ENCODE assay signal across 1 cellular context in the genomic region with DNA sequence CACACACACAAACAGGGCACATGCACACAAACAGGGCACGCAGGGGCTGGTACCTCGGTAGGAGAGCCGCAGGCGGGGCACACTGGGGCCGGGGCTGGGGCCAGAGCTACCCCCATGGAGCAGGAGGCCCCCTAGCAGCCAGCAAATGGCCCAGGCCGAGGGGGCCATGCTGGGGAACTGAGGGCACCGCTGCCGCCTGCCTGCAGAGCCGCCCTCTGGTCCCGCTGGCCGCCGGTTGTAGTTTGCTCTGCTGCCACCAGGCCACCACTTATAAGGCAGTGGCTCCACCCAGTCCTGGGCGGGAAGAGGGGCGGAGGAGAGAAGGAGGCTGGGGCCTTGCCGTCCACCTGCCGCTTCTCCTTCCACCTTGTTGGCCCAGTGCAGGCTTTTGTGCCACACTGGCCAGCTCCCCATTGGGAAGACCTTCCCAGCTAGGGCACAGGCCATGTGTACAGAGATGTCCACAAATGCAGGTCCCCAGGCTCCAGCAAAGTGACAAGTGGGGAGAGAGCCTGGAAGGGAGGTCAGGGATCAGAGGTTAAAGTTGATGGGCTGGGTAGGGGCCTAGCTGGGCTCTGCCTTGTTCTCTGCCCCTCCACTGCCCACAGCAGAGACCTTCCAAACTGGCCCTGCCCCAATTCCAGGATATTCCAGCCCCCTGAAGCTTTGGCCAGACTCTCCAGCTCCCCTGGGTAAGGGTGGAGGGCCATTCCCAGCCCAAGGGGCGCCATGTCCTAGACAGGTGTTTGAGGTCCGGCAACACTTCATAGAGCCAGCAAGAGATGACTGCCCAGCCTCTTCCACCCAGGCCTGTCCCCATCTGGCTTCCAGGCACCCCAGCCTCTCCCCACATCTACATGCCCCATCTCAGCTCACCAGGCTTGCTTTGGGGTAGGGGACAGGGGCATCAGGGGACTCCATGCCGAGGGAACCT.
A peak's percentile ranks its signal among the peaks of the same experiment; 100 is the strongest.
TF ChIP-seq lines count a peak whose summit lies in the region.

SEMA3G (minus strand) TSS at position 244 of the 934 bp plus-strand sequence; CDS start at position 168, 76 bp downstream.

TF ChIP-seq in HepG2, 621 proteins besides CTCF, POLR2A, EP300 and RAD21 (continued from another document and continues in another):
- TF ChIP-seq HMGXB4 (CRISPR knock-in tag; IDR thresholded peaks at IDR 0.05; ENCODE audit: borderline replicate concordance in 1 of 2, low read depth in 1 of 2): peak; percentile 54 to 70; a peak in 3 of 4 replicates
- TF ChIP-seq MIXL1 (CRISPR knock-in tag; IDR thresholded peaks at IDR 0.05): peak; percentile 53; the same call in 1 of the 2 replicates
- TF ChIP-seq NCOA2 (CRISPR knock-in tag; IDR thresholded peaks at IDR 0.05): 0 out of 2 replicates have a peak, but pooled peaks have one; percentile 10
- TF ChIP-seq ZNF878 (CRISPR knock-in tag; IDR thresholded peaks at IDR 0.05): no peak
- TF ChIP-seq, protein P1, sequence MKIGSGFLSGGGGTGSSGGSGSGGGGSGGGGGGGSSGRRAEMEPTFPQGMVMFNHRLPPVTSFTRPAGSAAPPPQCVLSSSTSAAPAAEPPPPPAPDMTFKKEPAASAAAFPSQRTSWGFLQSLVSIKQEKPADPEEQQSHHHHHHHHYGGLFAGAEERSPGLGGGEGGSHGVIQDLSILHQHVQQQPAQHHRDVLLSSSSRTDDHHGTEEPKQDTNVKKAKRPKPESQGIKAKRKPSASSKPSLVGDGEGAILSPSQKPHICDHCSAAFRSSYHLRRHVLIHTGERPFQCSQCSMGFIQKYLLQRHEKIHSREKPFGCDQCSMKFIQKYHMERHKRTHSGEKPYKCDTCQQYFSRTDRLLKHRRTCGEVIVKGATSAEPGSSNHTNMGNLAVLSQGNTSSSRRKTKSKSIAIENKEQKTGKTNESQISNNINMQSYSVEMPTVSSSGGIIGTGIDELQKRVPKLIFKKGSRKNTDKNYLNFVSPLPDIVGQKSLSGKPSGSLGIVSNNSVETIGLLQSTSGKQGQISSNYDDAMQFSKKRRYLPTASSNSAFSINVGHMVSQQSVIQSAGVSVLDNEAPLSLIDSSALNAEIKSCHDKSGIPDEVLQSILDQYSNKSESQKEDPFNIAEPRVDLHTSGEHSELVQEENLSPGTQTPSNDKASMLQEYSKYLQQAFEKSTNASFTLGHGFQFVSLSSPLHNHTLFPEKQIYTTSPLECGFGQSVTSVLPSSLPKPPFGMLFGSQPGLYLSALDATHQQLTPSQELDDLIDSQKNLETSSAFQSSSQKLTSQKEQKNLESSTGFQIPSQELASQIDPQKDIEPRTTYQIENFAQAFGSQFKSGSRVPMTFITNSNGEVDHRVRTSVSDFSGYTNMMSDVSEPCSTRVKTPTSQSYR (CRISPR knock-in tag; IDR thresholded peaks at IDR 0.05; ENCODE audit: borderline replicate concordance): 0 out of 2 replicates have a peak, but pooled peaks have one; percentile 25
- no peak for TF ChIP-seq ATAD3A (CRISPR knock-in tag; IDR thresholded peaks at IDR 0.05)
- peak; percentile 59; the same call in 1 of the 2 replicates for TF ChIP-seq ZNF556 (CRISPR knock-in tag; IDR thresholded peaks at IDR 0.05; ENCODE audit: borderline replicate concordance)
- TF ChIP-seq NONO (IDR thresholded peaks at IDR 0.05): no peak
- no peak; the same call in none of the 2 replicates for TF ChIP-seq NONO (CRISPR knock-in tag; conservative IDR thresholded peaks at IDR 0.05)
- peak; percentile 64 for TF ChIP-seq SALL1 (CRISPR knock-in tag; IDR thresholded peaks at IDR 0.05)
- 0 out of 2 replicates have a peak, but pooled peaks have one; percentile 21 for TF ChIP-seq HBP1 (CRISPR knock-in tag; IDR thresholded peaks at IDR 0.05; ENCODE audit: low read depth)
- no peak for TF ChIP-seq ZEB1 (IDR thresholded peaks at IDR 0.05; ENCODE audit: insufficient replicate concordance, low read depth)
- no peak for TF ChIP-seq ZNF883 (CRISPR knock-in tag; IDR thresholded peaks at IDR 0.05; ENCODE audit: not compliant biosample characterization)
- peak; percentile 28; the same call in 1 of the 2 replicates for TF ChIP-seq YEATS2 (CRISPR knock-in tag; IDR thresholded peaks at IDR 0.05; ENCODE audit: borderline replicate concordance)
- peak; percentile 67 for TF ChIP-seq GABPB1 (CRISPR knock-in tag; IDR thresholded peaks at IDR 0.05)
- TF ChIP-seq SAP130 (CRISPR knock-in tag; IDR thresholded peaks at IDR 0.05; ENCODE audit: low read depth): peak; percentile 72
- TF ChIP-seq ZNF749 (CRISPR knock-in tag; IDR thresholded peaks at IDR 0.05; ENCODE audit: borderline replicate concordance): peak; percentile 65; the same call in 1 of the 2 replicates
- 0 out of 2 replicates have a peak, but pooled peaks have one; percentile 35 for TF ChIP-seq MEIS1 (CRISPR knock-in tag; IDR thresholded peaks at IDR 0.05; ENCODE audit: borderline replicate concordance)
- 0 out of 2 replicates have a peak, but pooled peaks have one; percentile 31 for TF ChIP-seq HDAC2 (CRISPR knock-in tag; IDR thresholded peaks at IDR 0.05)
- peak; percentile 69; the same call in 1 of the 2 replicates for TF ChIP-seq ZNF274 (CRISPR knock-in tag; IDR thresholded peaks at IDR 0.05)
- no peak; the same call in 1 of the 2 replicates for TF ChIP-seq HHEX (CRISPR knock-in tag; IDR thresholded peaks at IDR 0.05)
- TF ChIP-seq, protein P2, sequence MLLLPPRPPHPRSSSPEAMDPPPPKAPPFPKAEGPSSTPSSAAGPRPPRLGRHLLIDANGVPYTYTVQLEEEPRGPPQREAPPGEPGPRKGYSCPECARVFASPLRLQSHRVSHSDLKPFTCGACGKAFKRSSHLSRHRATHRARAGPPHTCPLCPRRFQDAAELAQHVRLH (CRISPR knock-in tag; IDR thresholded peaks at IDR 0.05; ENCODE audit: borderline replicate concordance, low read depth): peak; percentile 64; the same call in 1 of the 2 replicates
- no peak for TF ChIP-seq NFATC3 (CRISPR knock-in tag; IDR thresholded peaks at IDR 0.05)
- TF ChIP-seq, protein P3, sequence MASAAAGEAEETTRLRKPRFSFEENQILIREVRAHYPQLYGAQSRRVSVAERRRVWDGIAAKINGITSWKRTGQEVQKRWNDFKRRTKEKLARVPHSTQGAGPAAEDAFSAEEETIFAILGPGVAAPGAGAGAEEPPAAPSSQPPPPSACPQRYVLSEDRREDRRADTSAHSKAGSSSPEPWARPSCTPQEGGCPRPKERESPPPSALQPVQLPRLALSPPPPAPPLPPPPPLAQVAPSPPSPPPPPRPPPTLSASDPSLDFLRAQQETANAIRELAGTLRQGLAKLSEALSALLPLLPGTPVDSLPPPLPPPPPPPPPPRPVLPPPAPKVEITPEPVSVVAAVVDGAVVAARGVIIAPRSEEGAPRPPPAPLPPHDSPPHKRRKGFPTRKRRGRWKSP (CRISPR knock-in tag; IDR thresholded peaks at IDR 0.05): no peak
- TF ChIP-seq, protein P4, sequence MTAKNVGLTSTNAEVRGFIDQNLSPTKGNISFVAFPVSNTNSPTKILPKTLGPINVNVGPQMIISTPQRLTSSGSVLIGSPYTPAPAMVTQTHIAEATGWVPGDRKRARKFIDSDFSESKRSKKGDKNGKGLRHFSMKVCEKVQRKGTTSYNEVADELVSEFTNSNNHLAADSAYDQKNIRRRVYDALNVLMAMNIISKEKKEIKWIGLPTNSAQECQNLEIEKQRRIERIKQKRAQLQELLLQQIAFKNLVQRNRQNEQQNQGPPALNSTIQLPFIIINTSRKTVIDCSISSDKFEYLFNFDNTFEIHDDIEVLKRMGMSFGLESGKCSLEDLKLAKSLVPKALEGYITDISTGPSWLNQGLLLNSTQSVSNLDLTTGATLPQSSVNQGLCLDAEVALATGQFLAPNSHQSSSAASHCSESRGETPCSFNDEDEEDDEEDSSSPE (CRISPR knock-in tag; IDR thresholded peaks at IDR 0.05): peak; percentile 65
- TF ChIP-seq RFX5 (IDR thresholded peaks at IDR 0.05; ENCODE audit: low read depth, low read length): no peak
- peak; percentile 59; the same call in 1 of the 2 replicates for TF ChIP-seq ZNF768 (CRISPR knock-in tag; IDR thresholded peaks at IDR 0.05)
- 0 out of 2 replicates have a peak, but pooled peaks have one; percentile 34 for TF ChIP-seq DNMT1 (CRISPR knock-in tag; IDR thresholded peaks at IDR 0.05)
- no peak for TF ChIP-seq SCMH1 (CRISPR knock-in tag; IDR thresholded peaks at IDR 0.05; ENCODE audit: borderline replicate concordance)
- peak; percentile 91 for TF ChIP-seq ZFX (CRISPR knock-in tag; IDR thresholded peaks at IDR 0.05; ENCODE audit: low read depth)
- no peak for TF ChIP-seq ZFP36L2 (CRISPR knock-in tag; IDR thresholded peaks at IDR 0.05)
- no peak for TF ChIP-seq SYNCRIP (IDR thresholded peaks at IDR 0.05; ENCODE audit: insufficient read depth, low read depth, low read length)
- no peak for TF ChIP-seq EZH2 (conservative IDR thresholded peaks at IDR 0.05; ENCODE audit: low read depth, low read length)
- TF ChIP-seq ZNF101 (CRISPR knock-in tag; IDR thresholded peaks at IDR 0.05; ENCODE audit: borderline replicate concordance, low read depth): no peak
- TF ChIP-seq, protein P5, sequence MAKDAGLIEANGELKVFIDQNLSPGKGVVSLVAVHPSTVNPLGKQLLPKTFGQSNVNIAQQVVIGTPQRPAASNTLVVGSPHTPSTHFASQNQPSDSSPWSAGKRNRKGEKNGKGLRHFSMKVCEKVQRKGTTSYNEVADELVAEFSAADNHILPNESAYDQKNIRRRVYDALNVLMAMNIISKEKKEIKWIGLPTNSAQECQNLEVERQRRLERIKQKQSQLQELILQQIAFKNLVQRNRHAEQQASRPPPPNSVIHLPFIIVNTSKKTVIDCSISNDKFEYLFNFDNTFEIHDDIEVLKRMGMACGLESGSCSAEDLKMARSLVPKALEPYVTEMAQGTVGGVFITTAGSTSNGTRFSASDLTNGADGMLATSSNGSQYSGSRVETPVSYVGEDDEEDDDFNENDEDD (CRISPR knock-in tag; IDR thresholded peaks at IDR 0.05; ENCODE audit: borderline replicate concordance): peak; percentile 78; the same call in 1 of the 2 replicates
- TF ChIP-seq NCOA5 (CRISPR knock-in tag; IDR thresholded peaks at IDR 0.05): no peak
- TF ChIP-seq NR2C2 (CRISPR knock-in tag; IDR thresholded peaks at IDR 0.05; ENCODE audit: borderline replicate concordance): peak; percentile 94
- TF ChIP-seq SNAI1 (CRISPR knock-in tag; IDR thresholded peaks at IDR 0.05; ENCODE audit: borderline replicate concordance): peak; percentile 70; the same call in 1 of the 2 replicates
- TF ChIP-seq MXD1 (CRISPR knock-in tag; IDR thresholded peaks at IDR 0.05): peak; percentile 47; the same call in 1 of the 2 replicates
- no peak for TF ChIP-seq LCORL (IDR thresholded peaks at IDR 0.05)
- TF ChIP-seq LCORL (CRISPR knock-in tag; IDR thresholded peaks at IDR 0.05): no peak
- TF ChIP-seq TAF1 (CRISPR knock-in tag; IDR thresholded peaks at IDR 0.05): peak; percentile 87
- peak; percentile 97 for TF ChIP-seq DR1 (CRISPR knock-in tag; IDR thresholded peaks at IDR 0.05)
- peak; percentile 40 for TF ChIP-seq AGO2 (optimal IDR thresholded peaks at IDR 0.05; ENCODE audit: low read depth, low read length)
- TF ChIP-seq, protein P6, sequence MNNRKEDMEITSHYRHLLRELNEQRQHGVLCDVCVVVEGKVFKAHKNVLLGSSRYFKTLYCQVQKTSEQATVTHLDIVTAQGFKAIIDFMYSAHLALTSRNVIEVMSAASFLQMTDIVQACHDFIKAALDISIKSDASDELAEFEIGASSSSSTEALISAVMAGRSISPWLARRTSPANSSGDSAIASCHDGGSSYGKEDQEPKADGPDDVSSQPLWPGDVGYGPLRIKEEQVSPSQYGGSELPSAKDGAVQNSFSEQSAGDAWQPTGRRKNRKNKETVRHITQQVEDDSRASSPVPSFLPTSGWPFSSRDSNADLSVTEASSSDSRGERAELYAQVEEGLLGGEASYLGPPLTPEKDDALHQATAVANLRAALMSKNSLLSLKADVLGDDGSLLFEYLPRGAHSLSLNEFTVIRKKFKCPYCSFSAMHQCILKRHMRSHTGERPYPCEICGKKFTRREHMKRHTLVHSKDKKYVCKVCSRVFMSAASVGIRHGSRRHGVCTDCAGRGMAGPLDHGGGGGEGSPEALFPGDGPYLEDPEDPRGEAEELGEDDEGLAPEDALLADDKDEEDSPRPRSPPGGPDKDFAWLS (CRISPR knock-in tag; IDR thresholded peaks at IDR 0.05; ENCODE audit: borderline replicate concordance): no peak
- TF ChIP-seq, protein P7, sequence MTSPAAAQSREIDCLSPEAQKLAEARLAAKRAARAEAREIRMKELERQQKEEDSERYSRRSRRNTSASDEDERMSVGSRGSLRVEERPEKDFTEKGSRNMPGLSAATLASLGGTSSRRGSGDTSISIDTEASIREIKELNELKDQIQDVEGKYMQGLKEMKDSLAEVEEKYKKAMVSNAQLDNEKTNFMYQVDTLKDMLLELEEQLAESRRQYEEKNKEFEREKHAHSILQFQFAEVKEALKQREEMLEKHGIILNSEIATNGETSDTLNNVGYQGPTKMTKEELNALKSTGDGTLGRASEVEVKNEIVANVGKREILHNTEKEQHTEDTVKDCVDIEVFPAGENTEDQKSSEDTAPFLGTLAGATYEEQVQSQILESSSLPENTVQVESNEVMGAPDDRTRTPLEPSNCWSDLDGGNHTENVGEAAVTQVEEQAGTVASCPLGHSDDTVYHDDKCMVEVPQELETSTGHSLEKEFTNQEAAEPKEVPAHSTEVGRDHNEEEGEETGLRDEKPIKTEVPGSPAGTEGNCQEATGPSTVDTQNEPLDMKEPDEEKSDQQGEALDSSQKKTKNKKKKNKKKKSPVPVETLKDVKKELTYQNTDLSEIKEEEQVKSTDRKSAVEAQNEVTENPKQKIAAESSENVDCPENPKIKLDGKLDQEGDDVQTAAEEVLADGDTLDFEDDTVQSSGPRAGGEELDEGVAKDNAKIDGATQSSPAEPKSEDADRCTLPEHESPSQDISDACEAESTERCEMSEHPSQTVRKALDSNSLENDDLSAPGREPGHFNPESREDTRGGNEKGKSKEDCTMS (CRISPR knock-in tag; conservative IDR thresholded peaks at IDR 0.05): no peak
